1 cellular context compared by ENCODE assay signal in genomic region chr5:43425965-43426364, GRCh38.
A peak's percentile ranks its signal among the peaks of the same experiment; 100 is the strongest.
TF ChIP-seq lines count a peak whose summit lies in the region.

No MANE protein-coding gene starts in this region.

TF ChIP-seq in A549, 52 proteins besides CTCF, POLR2A, EP300 and RAD21:
- peak; percentile 66 for TF ChIP-seq MAX (IDR thresholded peaks at IDR 0.05)
- no peak for TF ChIP-seq RFX5 (IDR thresholded peaks at IDR 0.05)
- TF ChIP-seq JUNB (IDR thresholded peaks at IDR 0.05), result peak; percentile 22; the same call in 1 of the 2 replicates
- TF ChIP-seq, protein P1, sequence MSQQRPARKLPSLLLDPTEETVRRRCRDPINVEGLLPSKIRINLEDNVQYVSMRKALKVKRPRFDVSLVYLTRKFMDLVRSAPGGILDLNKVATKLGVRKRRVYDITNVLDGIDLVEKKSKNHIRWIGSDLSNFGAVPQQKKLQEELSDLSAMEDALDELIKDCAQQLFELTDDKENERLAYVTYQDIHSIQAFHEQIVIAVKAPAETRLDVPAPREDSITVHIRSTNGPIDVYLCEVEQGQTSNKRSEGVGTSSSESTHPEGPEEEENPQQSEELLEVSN (IDR thresholded peaks at IDR 0.05; ENCODE audit: borderline replicate concordance, low read depth), result no peak
- peak; percentile 49; the same call in 1 of the 2 replicates for TF ChIP-seq FOSL2 (IDR thresholded peaks at IDR 0.05)
- TF ChIP-seq FOSL2 (CRISPR knock-in tag; IDR thresholded peaks at IDR 0.05), result peak; percentile 61
- TF ChIP-seq HDAC2 (IDR thresholded peaks at IDR 0.05), result no peak
- TF ChIP-seq HMGXB4 (CRISPR knock-in tag; IDR thresholded peaks at IDR 0.05; ENCODE audit: borderline replicate concordance), result no peak
- no peak for TF ChIP-seq CBX2 (IDR thresholded peaks at IDR 0.05; ENCODE audit: borderline replicate concordance, low read depth)
